1 cellular context compared by ENCODE assay signal in genomic region chrX:76555816-76556215, GRCh38.
TF ChIP-seq lines count a peak whose summit lies in the region.

No MANE protein-coding gene starts in this region.

TF ChIP-seq in K562, 482 proteins besides CTCF, POLR2A, EP300 and RAD21 (continued from another document):
- no peak for TF ChIP-seq ZFP30 (CRISPR knock-in tag; IDR thresholded peaks at IDR 0.05; ENCODE audit: borderline replicate concordance)
- no peak for TF ChIP-seq PHF8 (IDR thresholded peaks at IDR 0.05; ENCODE audit: borderline replicate concordance, low read length)
- no peak for TF ChIP-seq ZNF146 (CRISPR knock-in tag; IDR thresholded peaks at IDR 0.05; ENCODE audit: unreplicated experiment)
- TF ChIP-seq ZNF408 (CRISPR knock-in tag; IDR thresholded peaks at IDR 0.05; ENCODE audit: low read depth) = no peak
- no peak for TF ChIP-seq FOXP1 (CRISPR knock-in tag; IDR thresholded peaks at IDR 0.05)
- no peak for TF ChIP-seq MAX (CRISPR knock-in tag; IDR thresholded peaks at IDR 0.05)
TF ChIP-seq in K562: peak in this region for 0.
